In genomic region chr6:90293319-90293937, GRCh38 we compare ENCODE assay signal across 11 cellular contexts. TPM values are rescaled to one million over a fixed set of nuclear protein-coding genes. Genes with fewer than 3 reads are reported as not detected.
DNase-seq lines count a peak whose midpoint lies in the region; TF ChIP-seq lines count a peak whose summit lies in the region.
"Had no signal": no experiment of that assay in that cellular context is flagged by ENCODE, and none has a peak within 500 bp of the region (broad histone marks: within the 10 kb centered on the region; RNA-seq: fewer than 3 reads in every experiment).

No MANE protein-coding gene starts in this region.

- H3K27me3 ChIP-seq in SK-N-SH (ENCODE audit: insufficient read depth) (peaks cover 16% of the 10 kb centered on the region), thymus (ENCODE audit: control insufficient read depth, insufficient read depth) (no peaks in the 10 kb centered on the region)
- H3K27me3 ChIP-seq: ovary had no signal

- no peaks in the 10 kb centered on the region for H3K9me3 Mint-ChIP-seq in activated naive CD4-positive, alpha-beta T cell treated with anti-CD3 and anti-CD28 coated beads for 36 hours
- H3K9me3 Mint-ChIP-seq in glutamatergic neuron (ENCODE audit: unreplicated experiment): peaks cover 14% of the 10 kb centered on the region

- H3K9me3 ChIP-seq in SK-N-SH (no peaks in the 10 kb centered on the region), thymus (ENCODE audit: control insufficient read depth) (no peaks in the 10 kb centered on the region)
- H3K9me3 ChIP-seq: ovary had no signal

- POLR2A ChIA-PET in SK-N-SH (lab: Yijun Ruan, JAX): no interaction called here

- no peak overlapping the region for H3K4me3 ChIP-seq in SK-N-SH (ENCODE audit: low read depth in 2 of 2, low read length in 1 of 2)
- H3K4me3 ChIP-seq in thymus (ENCODE audit: low read length): peak overlapping the region; percentile 96
- H3K4me3 ChIP-seq: ovary had no signal

- peak overlapping the region; percentile 97 for H3K27ac Mint-ChIP-seq in activated naive CD4-positive, alpha-beta T cell treated with anti-CD3 and anti-CD28 coated beads for 36 hours
- peak overlapping the region; percentile 82 for H3K27ac Mint-ChIP-seq in glutamatergic neuron (ENCODE audit: unreplicated experiment)

- intact Hi-C loops in activated naive CD4-positive, alpha-beta T cell treated with anti-CD3 and anti-CD28 coated beads for 36 hours (cut with micrococcal nuclease): loop anchor here (1.0 to 10.0 kb wide), 4 partner anchors 8 to 656 kb away; partner anchors contain the start of genes CASP8AP2 and LYRM2
- intact Hi-C loops in posterior vena cava (cut with DNase I): loop anchor here (10.0 kb wide), 2 partner anchors 71 to 319 kb away; no protein-coding TSS in a partner anchor

- peaks cover 0 to 30% of the 10 kb centered on the region in 2 experiments; a peak in 2 of 4 replicates for H3K4me1 ChIP-seq in SK-N-SH (ENCODE audit: control insufficient read depth in 1 of 2, insufficient read depth in 2 of 2, low read depth in 1 of 2, low read length in 1 of 2)
- H3K4me1 ChIP-seq in thymus (ENCODE audit: control insufficient read depth, insufficient read depth, low read length): peaks cover 7% of the 10 kb centered on the region

- WGBS in SK-N-SH (ENCODE audit: low lambda C conversion rate): 86% methylated on average over 3 of the region's 3 CpGs
- 88% methylated on average over 3 of the region's 3 CpGs for WGBS in thymus

- no peak overlapping the region for H3K9ac ChIP-seq in SK-N-SH

- TF ChIP-seq RAD21 in SK-N-SH (IDR thresholded peaks at IDR 0.05; ENCODE audit: low read length): no peak

- no peaks in the 10 kb centered on the region for H3K27me3 Mint-ChIP-seq in activated naive CD4-positive, alpha-beta T cell treated with anti-CD3 and anti-CD28 coated beads for 36 hours (ENCODE audit: low read depth)
- peaks cover 12% of the 10 kb centered on the region for H3K27me3 Mint-ChIP-seq in glutamatergic neuron (ENCODE audit: unreplicated experiment)

- CTCF ChIA-PET in activated naive CD4-positive, alpha-beta T cell treated with anti-CD3 and anti-CD28 coated beads for 36 hours (lab: Charles Lee): interaction anchor here (1.0 to 10.7 kb wide), 7 partner anchors 12 to 183 kb away, joined by 3 to 176 read pairs (median 3); no protein-coding TSS in a partner anchor
- CTCF ChIA-PET in SK-N-SH (lab: Yijun Ruan, JAX): interaction anchor here (0.8 to 2.2 kb wide), 13 partner anchors 14 to 353 kb away, joined by 3 to 7 read pairs (median 3); no protein-coding TSS in a partner anchor

- no peak overlapping the region for H3K4me2 ChIP-seq in SK-N-SH

- peak in 1 of 2 experiments; percentile 69; a peak in 1 of 4 replicates for TF ChIP-seq EP300 in SK-N-SH (IDR thresholded peaks at IDR 0.05; ENCODE audit: borderline replicate concordance in 1 of 2, low read depth in 1 of 2, low read length in 1 of 2)

- H3K79me2 ChIP-seq in SK-N-SH (ENCODE audit: insufficient read depth): no peaks in the 10 kb centered on the region

- H3F3A ChIP-seq in SK-N-SH (replicated peaks; ENCODE audit: insufficient read depth): peaks cover 5% of the 10 kb centered on the region

- no peaks in the 10 kb centered on the region for H4K20me1 ChIP-seq in SK-N-SH (ENCODE audit: insufficient read depth)

- H3K36me3 ChIP-seq in SK-N-SH (replicated peaks in 1 of 2; ENCODE audit: control insufficient read depth in 1 of 2, insufficient read depth in 2 of 2, low read length in 1 of 2) (no peaks in the 10 kb centered on the region), thymus (ENCODE audit: control insufficient read depth, insufficient read depth) (peaks cover 3% of the 10 kb centered on the region)
- H3K36me3 ChIP-seq: ovary had no signal

- no peaks in the 10 kb centered on the region for H3K9me2 ChIP-seq in SK-N-SH

- peak overlapping the region; percentile 86 for H3K4me3 Mint-ChIP-seq in activated naive CD4-positive, alpha-beta T cell treated with anti-CD3 and anti-CD28 coated beads for 36 hours
- peak overlapping the region; percentile 95 for H3K4me3 Mint-ChIP-seq in glutamatergic neuron (ENCODE audit: unreplicated experiment)

- no peak overlapping the region for H2AFZ ChIP-seq in SK-N-SH (ENCODE audit: low read depth)

- H3K4me1 Mint-ChIP-seq in activated naive CD4-positive, alpha-beta T cell treated with anti-CD3 and anti-CD28 coated beads for 36 hours (ENCODE audit: low read depth): peaks cover 60% of the 10 kb centered on the region
- H3K4me1 Mint-ChIP-seq in glutamatergic neuron (ENCODE audit: low read depth, unreplicated experiment): peaks cover 44% of the 10 kb centered on the region

- TF ChIP-seq CTCF in SK-N-SH (IDR thresholded peaks at IDR 0.05) (no peak), glutamatergic neuron (IDR thresholded peaks at IDR 0.05; ENCODE audit: partially characterized antibody, unreplicated experiment) (no peak)

- peaks cover 52% of the 10 kb centered on the region for H3K36me3 Mint-ChIP-seq in activated naive CD4-positive, alpha-beta T cell treated with anti-CD3 and anti-CD28 coated beads for 36 hours (ENCODE audit: low read depth)
- H3K36me3 Mint-ChIP-seq in glutamatergic neuron (ENCODE audit: unreplicated experiment): no peaks in the 10 kb centered on the region

- peak overlapping the region in 1 of 2 experiments; percentile 55; a peak in 2 of 4 replicates for H3K27ac ChIP-seq in SK-N-SH (ENCODE audit: low read depth in 2 of 2, low read length in 1 of 2)
- peak overlapping the region; percentile 68 for H3K27ac ChIP-seq in thymus (ENCODE audit: low read depth)
- H3K27ac ChIP-seq: ovary had no signal

- DNase-seq in activated naive CD4-positive, alpha-beta T cell treated with anti-CD3 and anti-CD28 coated beads for 36 hours: no peak
- DNase-seq in activated naive CD4-positive, alpha-beta T cell treated with anti-CD3 and anti-CD28 coated beads, Interleukin-2, amount 50 U/mL, for 16 hours: no peak
- DNase-seq in SK-N-SH (peak; percentile 36), glutamatergic neuron (peak; percentile 44), posterior vena cava (ENCODE audit: low spot score) (no peak), globus pallidus (ENCODE audit: low spot score) (no peak), OCI-M2 (lab: John Stamatoyannopoulos, UW; ENCODE audit: unreplicated experiment) (no peak)
- DNase-seq: NCI-H1048, ovary, T-helper 9 cell had no signal

TF ChIP-seq in SK-N-SH, 30 proteins besides CTCF, POLR2A, EP300 and RAD21:
- TF ChIP-seq RFX5 (IDR thresholded peaks at IDR 0.05; ENCODE audit: low read length) (no peak), TCF12 (IDR thresholded peaks at IDR 0.05) (0 out of 2 replicates have a peak, but pooled peaks have one; percentile 13), EZH2phosphoT487 (IDR thresholded peaks at IDR 0.05; ENCODE audit: borderline replicate concordance, low read depth) (no peak), RCOR1 (IDR thresholded peaks at IDR 0.05; ENCODE audit: low read length) (peak; percentile 41; the same call in 1 of the 2 replicates), GATA2 (CRISPR knock-in tag; IDR thresholded peaks at IDR 0.05) (peak; percentile 40; the same call in 1 of the 2 replicates)

RNA-seq across cellular contexts. Expression of gene BACH2, which starts 3.2 kb away (rescaled TPM):
- total RNA-seq in activated naive CD4-positive, alpha-beta T cell treated with anti-CD3 and anti-CD28 coated beads for 36 hours: 10 to 100 TPM; 75.1 to 77.9 TPM
- polyA plus RNA-seq in SK-N-SH (2012; rRNA removed): 0.46 and 0.50 TPM in 2 replicates
- polyA plus RNA-seq in SK-N-SH (2012; cell fraction: cytosol; rRNA removed): 0.72 and 0.75 TPM in 2 replicates
- polyA plus RNA-seq in SK-N-SH (2012; cell fraction: nucleus; rRNA removed): 0.64 and 0.72 TPM in 2 replicates
- 96.4 TPM for total RNA-seq in glutamatergic neuron (ENCODE audit: unreplicated experiment)
- polyA plus RNA-seq in thymus: 12.7 TPM
- total RNA-seq in posterior vena cava: 1 to 10 TPM; 3.9 to 4.5 TPM

Comparison
In these comparisons a context has a peak if more than half of its experiments do, and no peak if none do; other contexts are left out.
1. DNase-seq: peak in SK-N-SH (single experiment) and glutamatergic neuron (single experiment); none in activated naive CD4-positive, alpha-beta T cell treated with anti-CD3 and anti-CD28 coated beads for 36 hours (single experiment), activated naive CD4-positive, alpha-beta T cell treated with anti-CD3 and anti-CD28 coated beads, Interleukin-2, amount 50 U/mL, for 16 hours (single experiment), posterior vena cava (single experiment), globus pallidus (single experiment) and OCI-M2 (single experiment).
2. RNA of gene BACH2, which starts 3.2 kb away (total RNA-seq): 96.4 TPM in glutamatergic neuron (single experiment) and 75.1 to 77.9 TPM in activated naive CD4-positive, alpha-beta T cell treated with anti-CD3 and anti-CD28 coated beads for 36 hours; 3.9 to 4.5 TPM in posterior vena cava; every median in the first group is over 10 times any median in the second.